1 cellular context compared by ENCODE assay signal in genomic region chr1:2446861-2447260, GRCh38.
TF ChIP-seq lines count a peak whose summit lies in the region.

No MANE protein-coding gene starts in this region.

TF ChIP-seq in H1, 55 proteins besides CTCF, POLR2A, EP300 and RAD21:
- TF ChIP-seq RBBP5 (IDR thresholded peaks at IDR 0.05; ENCODE audit: borderline replicate concordance, low read depth, low read length) (no peak), EGR1 (IDR thresholded peaks at IDR 0.05; ENCODE audit: borderline replicate concordance, low read depth, low read length) (no peak), SIX5 (IDR thresholded peaks at IDR 0.05; ENCODE audit: low read depth, low read length) (no peak), USF2 (IDR thresholded peaks at IDR 0.05; ENCODE audit: low read length) (no peak), JUN (IDR thresholded peaks at IDR 0.05; ENCODE audit: low read depth, low read length) (no peak), CHD1 (IDR thresholded peaks at IDR 0.05; ENCODE audit: low read depth, low read length) (no peak), BCL11A (IDR thresholded peaks at IDR 0.05; ENCODE audit: low read depth in 2 of 2, low read length in 2 of 2) (no peak), ATF3 (IDR thresholded peaks at IDR 0.05; ENCODE audit: insufficient read depth, low read depth, low read length) (no peak)
